Comparison of ENCODE assay signal across 29 cellular contexts in genomic region chr13:78940444-78940843, GRCh38.
DNase-seq lines count a peak whose midpoint lies in the region; ATAC-seq, FAIRE-seq and TF ChIP-seq lines count a peak whose summit lies in the region.
"Had no signal": no experiment of that assay in that cellular context is flagged by ENCODE, and none has a peak within 500 bp of the region (broad histone marks: within the 10 kb centered on the region; RNA-seq: fewer than 3 reads in every experiment).

No MANE protein-coding gene starts in this region.

- 3% methylated on average over 2 of the region's 2 CpGs for WGBS in HepG2 (ENCODE audit: low lambda C conversion rate)
- WGBS in right lobe of liver (ENCODE audit: insufficient coverage, low coverage, low lambda C conversion rate, missing lambda C conversion rate) = 44% methylated on average over 2 of the region's 2 CpGs
- WGBS in mesendoderm (ENCODE audit: extremely low coverage, insufficient coverage, low lambda C conversion rate) = no CpG with 5 or more reads among the region's 2 CpGs

- H3K4me1 ChIP-seq in HepG2 (ENCODE audit: insufficient read depth, low read length) = no peaks in the 10 kb centered on the region
- no peaks in the 10 kb centered on the region for H3K4me1 ChIP-seq in right lobe of liver
- H3K4me1 ChIP-seq in mesendoderm (ENCODE audit: control insufficient read depth, low read depth, low read length) = peaks cover 2% of the 10 kb centered on the region
- H3K4me1 ChIP-seq in OCI-LY7 (ENCODE audit: insufficient read depth, low read length, poor library complexity, severe bottlenecking) = no peaks in the 10 kb centered on the region
- H3K4me1 ChIP-seq: BE2C, BLaER1 had no signal

- H3K4me2 ChIP-seq in HepG2 (ENCODE audit: low read depth, low read length) (no peak overlapping the region), mesendoderm (ENCODE audit: low read length) (no peak overlapping the region), OCI-LY7 (ENCODE audit: low read length) (no peak overlapping the region)
- H3K4me2 ChIP-seq: BLaER1 had no signal

- H3K27me3 ChIP-seq in HepG2 (ENCODE audit: control insufficient read depth in 1 of 2, insufficient read depth in 2 of 2, low read length in 2 of 2) = no peaks in the 10 kb centered on the region
- no peaks in the 10 kb centered on the region for H3K27me3 ChIP-seq in right lobe of liver
- no peaks in the 10 kb centered on the region for H3K27me3 ChIP-seq in mesendoderm (ENCODE audit: insufficient read depth, low read length, poor library complexity)
- H3K27me3 ChIP-seq: BE2C, BLaER1 had no signal

- H3K23ac ChIP-seq in mesendoderm (ENCODE audit: low read length) = no peak overlapping the region

- no peaks in the 10 kb centered on the region for H4K20me1 ChIP-seq in HepG2 (ENCODE audit: insufficient read depth, low read length)
- H4K20me1 ChIP-seq in OCI-LY7 (ENCODE audit: insufficient read depth, low read length) = no peaks in the 10 kb centered on the region
- H4K20me1 ChIP-seq: BLaER1 had no signal

- H3K36me3 Mint-ChIP-seq in glutamatergic neuron (ENCODE audit: unreplicated experiment) = no peaks in the 10 kb centered on the region
- H3K36me3 Mint-ChIP-seq: CD14-positive monocyte; CD4-positive, alpha-beta memory T cell; CD4-positive, CD25-positive, alpha-beta regulatory T cell; CD8-positive, alpha-beta memory T cell had no signal

- H3K4me3 ChIP-seq in HepG2 (replicated peaks in 1 of 3; ENCODE audit: insufficient read depth in 1 of 3, low read depth in 2 of 3, low read length in 3 of 3) (no peak overlapping the region), right lobe of liver (no peak overlapping the region), mesendoderm (ENCODE audit: low read length) (no peak overlapping the region), OCI-LY7 (ENCODE audit: low read depth, low read length, poor library complexity, severe bottlenecking) (no peak overlapping the region)
- H3K4me3 ChIP-seq: BLaER1, GM12878 had no signal

- H3K4ac ChIP-seq in mesendoderm (ENCODE audit: low read depth, low read length) = no peak overlapping the region

- ATAC-seq in HepG2 (no peak), right lobe of liver (no peak), GM19328 (IDR thresholded peaks at IDR 0.05; ENCODE audit: unreplicated experiment) (no peak), HG02852 (IDR thresholded peaks at IDR 0.05; ENCODE audit: unreplicated experiment) (no peak)
- ATAC-seq: GM12878 had no signal

- CTCF ChIA-PET in HepG2 (lab: Yijun Ruan, JAX; ENCODE audit: low intra/inter-chr PET ratio, low total read pairs) = no interaction called here
- CTCF ChIA-PET in HEK293T (lab: Yijun Ruan, JAX) = interaction anchor here (0.5 to 0.6 kb wide), 3 partner anchors 17 to 280 kb away, joined by 3 to 5 read pairs (median 3); no protein-coding TSS in a partner anchor
- CTCF ChIA-PET in OCI-LY7 (lab: Charles Lee; ENCODE audit: unreplicated experiment) = no interaction called here

- H4K8ac ChIP-seq in mesendoderm (ENCODE audit: low read depth, low read length) = no peak overlapping the region

- H3K79me2 ChIP-seq in HepG2 (ENCODE audit: insufficient read depth, low read length) (no peaks in the 10 kb centered on the region), mesendoderm (ENCODE audit: control insufficient read depth, insufficient read depth, low read length) (no peaks in the 10 kb centered on the region), OCI-LY7 (ENCODE audit: insufficient read depth, low read depth, low read length) (no peaks in the 10 kb centered on the region)

- TF ChIP-seq POLR2A in HepG2 (IDR thresholded peaks at IDR 0.05; ENCODE audit: insufficient read depth in 1 of 2, low read depth in 2 of 2, low read length in 2 of 2) = no peak
- no peak for TF ChIP-seq POLR2A in right lobe of liver (IDR thresholded peaks at IDR 0.05)

- FAIRE-seq in HepG2 (lab: Jason Lieb, UNC) = no peak
- FAIRE-seq: G401.6, GM12878, GM12892, GM18507 had no signal

- intact Hi-C loops in HepG2 (cut with micrococcal nuclease; ENCODE audit: unreplicated experiment) (no loop called here), right lobe of liver (cut with DNase I) (no loop called here), OCI-LY7 (cut with micrococcal nuclease; ENCODE audit: unreplicated experiment) (no loop called here)

- peak overlapping the region; percentile 2 for H3K27ac Mint-ChIP-seq in glutamatergic neuron (ENCODE audit: unreplicated experiment)
- H3K27ac Mint-ChIP-seq: CD14-positive monocyte; CD4-positive, alpha-beta memory T cell; CD4-positive, CD25-positive, alpha-beta regulatory T cell; CD8-positive, alpha-beta memory T cell had no signal

- TF ChIP-seq EP300 in HepG2 (IDR thresholded peaks at IDR 0.05; ENCODE audit: low read depth in 2 of 2, low read length in 2 of 2) (no peak), HepG2 (CRISPR knock-in tag; IDR thresholded peaks at IDR 0.05; ENCODE audit: borderline replicate concordance) (no peak)

- no peak for TF ChIP-seq RAD21 in HepG2 (CRISPR knock-in tag; IDR thresholded peaks at IDR 0.05)

- no peak for TF ChIP-seq CTCF in HepG2 (CRISPR knock-in tag; IDR thresholded peaks at IDR 0.05)
- TF ChIP-seq CTCF in right lobe of liver (IDR thresholded peaks at IDR 0.05) = no peak
- no peak for TF ChIP-seq CTCF in glutamatergic neuron (IDR thresholded peaks at IDR 0.05; ENCODE audit: partially characterized antibody, unreplicated experiment)
- no peak for TF ChIP-seq CTCF in OCI-LY7 (conservative IDR thresholded peaks at IDR 0.05; ENCODE audit: low read length)

- no peaks in the 10 kb centered on the region for H3K79me1 ChIP-seq in mesendoderm (ENCODE audit: low read length)

- no peaks in the 10 kb centered on the region for H3K9me3 Mint-ChIP-seq in glutamatergic neuron (ENCODE audit: unreplicated experiment)
- H3K9me3 Mint-ChIP-seq: CD4-positive, alpha-beta memory T cell; CD4-positive, CD25-positive, alpha-beta regulatory T cell; CD8-positive, alpha-beta memory T cell had no signal

- H3K18ac ChIP-seq in mesendoderm (ENCODE audit: low read length) = no peak overlapping the region

- H3K36me3 ChIP-seq in HepG2 (replicated peaks in 1 of 2; ENCODE audit: control insufficient read depth in 1 of 2, insufficient read depth in 2 of 2, low read length in 2 of 2) (no peaks in the 10 kb centered on the region), right lobe of liver (no peaks in the 10 kb centered on the region), mesendoderm (ENCODE audit: control insufficient read depth, insufficient read depth, low read length) (no peaks in the 10 kb centered on the region), OCI-LY7 (ENCODE audit: insufficient read depth, low read length) (no peaks in the 10 kb centered on the region)
- H3K36me3 ChIP-seq: BE2C, BLaER1 had no signal

- H3K9me2 ChIP-seq in OCI-LY7 (ENCODE audit: insufficient read depth, low read length) = no peaks in the 10 kb centered on the region

- in situ Hi-C loops in HepG2 (cut with HindIII; ENCODE audit: extremely low pct_ligation_motif_present, low pct_unique_long_range_greater_than_20kb) = no loop called here

- H3K27ac ChIP-seq in HepG2 (ENCODE audit: extremely low read length, insufficient read depth, low read length) = no peak overlapping the region
- H3K27ac ChIP-seq in right lobe of liver = no peak overlapping the region
- H3K27ac ChIP-seq in mesendoderm (ENCODE audit: low read depth, low read length) = no peak overlapping the region
- no peak overlapping the region for H3K27ac ChIP-seq in OCI-LY7 (ENCODE audit: low read depth, low read length, poor library complexity, severe bottlenecking)
- H3K27ac ChIP-seq: 22Rv1, BLaER1 had no signal

- H3K4me3 Mint-ChIP-seq in glutamatergic neuron (ENCODE audit: unreplicated experiment) = no peak overlapping the region
- H3K4me3 Mint-ChIP-seq: CD14-positive monocyte; CD4-positive, alpha-beta memory T cell; CD4-positive, CD25-positive, alpha-beta regulatory T cell; CD8-positive, alpha-beta memory T cell had no signal

- H2BK15ac ChIP-seq in mesendoderm (replicated peaks; ENCODE audit: low read depth) = no peak overlapping the region

- BruUV-seq in HepG2 (replicated peaks; lab: Mats Ljungman, UMichigan) = no TSS peak
- BruUV-seq in OCI-LY7 (replicated peaks; lab: Mats Ljungman, UMichigan) = no TSS peak

- H2BK120ac ChIP-seq in mesendoderm (ENCODE audit: low read depth, low read length) = no peak overlapping the region

- H3K27me3 Mint-ChIP-seq in glutamatergic neuron (ENCODE audit: unreplicated experiment) = peaks cover 2% of the 10 kb centered on the region
- H3K27me3 Mint-ChIP-seq: CD4-positive, CD25-positive, alpha-beta regulatory T cell had no signal

- POLR2A ChIA-PET in HepG2 (lab: Yijun Ruan, JAX) = no interaction called here
- POLR2A ChIA-PET in HEK293T (lab: Yijun Ruan, JAX) = no interaction called here
- POLR2A ChIA-PET in OCI-LY7 (lab: Charles Lee) = interaction anchor here (0.8 kb wide), 1 partner anchor 511 kb away, joined by 3 read pairs; no protein-coding TSS in a partner anchor

- H4K5ac ChIP-seq in mesendoderm (ENCODE audit: low read length) = no peak overlapping the region

- no peak overlapping the region for H2AK5ac ChIP-seq in mesendoderm (ENCODE audit: low read length)

- no peak overlapping the region for H2BK5ac ChIP-seq in mesendoderm (ENCODE audit: low read length)

- no peak for DNase-seq in HepG2 (ENCODE audit: low spot score)
- no peak for DNase-seq in right lobe of liver
- peak; percentile 41 for DNase-seq in HEK293T (ENCODE audit: extremely low spot score)
- DNase-seq in glutamatergic neuron = no peak
- peak; percentile 6 for DNase-seq in mesendoderm
- no peak for DNase-seq in OCI-LY7 (ENCODE audit: low spot score)
- DNase-seq: ACHN; BE2C; C1 segment of cervical spinal cord; CD4-positive, alpha-beta memory T cell; CD4-positive, CD25-positive, alpha-beta regulatory T cell; CD8-positive, alpha-beta memory T cell; COR-L47; DMS 273 treated with DMSO at 0.1 percent for 48 hours; DMS153; DMS53; DMS79; DND-41; EL; GF-D8 had no signal

- H3K4me1 Mint-ChIP-seq in glutamatergic neuron (ENCODE audit: low read depth, unreplicated experiment) = peaks cover 16% of the 10 kb centered on the region
- H3K4me1 Mint-ChIP-seq: CD14-positive monocyte; CD4-positive, alpha-beta memory T cell; CD4-positive, CD25-positive, alpha-beta regulatory T cell; CD8-positive, alpha-beta memory T cell had no signal

- H3K9ac ChIP-seq in HepG2 (ENCODE audit: insufficient read depth, low read depth, low read length) (no peak overlapping the region), mesendoderm (ENCODE audit: low read length) (no peak overlapping the region)
- H3K9ac ChIP-seq: BLaER1 had no signal

- H3K9me3 ChIP-seq in HepG2 (ENCODE audit: low read length) (no peaks in the 10 kb centered on the region), right lobe of liver (no peaks in the 10 kb centered on the region), OCI-LY7 (ENCODE audit: low read length) (no peaks in the 10 kb centered on the region)
- H3K9me3 ChIP-seq: BE2C, BLaER1 had no signal

- H2AFZ ChIP-seq in HepG2 (ENCODE audit: low read length) (no peak overlapping the region), OCI-LY7 (ENCODE audit: low read length) (no peak overlapping the region)

- no peak overlapping the region for H3K56ac ChIP-seq in mesendoderm (ENCODE audit: low read length)

TF ChIP-seq in HepG2, 621 proteins besides CTCF, POLR2A, EP300 and RAD21 (continues in another document):
- peak; percentile 36; the same call in 1 of the 2 replicates for TF ChIP-seq MAFF (IDR thresholded peaks at IDR 0.05; ENCODE audit: low read depth, low read length)
- TF ChIP-seq ZSCAN31 (CRISPR knock-in tag; IDR thresholded peaks at IDR 0.05; ENCODE audit: low read depth) = no peak

TF ChIP-seq in HEK293T, 16 proteins besides CTCF, POLR2A, EP300 and RAD21 (continues in another document):
- peak; percentile 89; the same call in 1 of the 2 replicates for TF ChIP-seq ZNF384 (IDR thresholded peaks at IDR 0.05)

Comparison
In these comparisons a context has a peak if more than half of its experiments do, and no peak if none do; other contexts are left out.
1. DNase-seq: peak in HEK293T (single experiment) and mesendoderm (single experiment); none in HepG2 (single experiment), right lobe of liver (0 of 3), glutamatergic neuron (single experiment) and OCI-LY7 (single experiment).